1 cellular context compared by ENCODE assay signal in genomic region chr10:131897297-131897899, GRCh38.
TF ChIP-seq lines count a peak whose summit lies in the region.

No MANE protein-coding gene starts in this region.

TF ChIP-seq in K562, 482 proteins besides CTCF, POLR2A, EP300 and RAD21 (continued from another document):
- TF ChIP-seq ZBTB34 (CRISPR knock-in tag; IDR thresholded peaks at IDR 0.05) = no peak
- no peak for TF ChIP-seq TCF7L2 (IDR thresholded peaks at IDR 0.05; ENCODE audit: low read depth, low read length)
- no peak for TF ChIP-seq RERE (CRISPR knock-in tag; IDR thresholded peaks at IDR 0.05; ENCODE audit: borderline replicate concordance)
- no peak for TF ChIP-seq SREBF1 (IDR thresholded peaks at IDR 0.05; ENCODE audit: borderline replicate concordance, low read depth, low read length)
- peak; percentile 36; the same call in 1 of the 2 replicates for TF ChIP-seq ATF7 (IDR thresholded peaks at IDR 0.05)
- peak; percentile 85 for TF ChIP-seq RNF2 (IDR thresholded peaks at IDR 0.05)
- no peak for TF ChIP-seq ZNF140 (CRISPR knock-in tag; IDR thresholded peaks at IDR 0.05)
- no peak for TF ChIP-seq POU5F1 (IDR thresholded peaks at IDR 0.05; ENCODE audit: borderline replicate concordance, low read depth, low read length, partially characterized antibody)
- TF ChIP-seq SOX6 (IDR thresholded peaks at IDR 0.05) = peak; percentile 77
- no peak for TF ChIP-seq CGGBP1 (CRISPR knock-in tag; IDR thresholded peaks at IDR 0.05)
- no peak for TF ChIP-seq ZNF121 (CRISPR knock-in tag; conservative IDR thresholded peaks at IDR 0.05)
- no peak for TF ChIP-seq RBM17 (IDR thresholded peaks at IDR 0.05; ENCODE audit: borderline replicate concordance, low read depth, low read length)
- no peak for TF ChIP-seq NR2F6 (CRISPR knock-in tag; IDR thresholded peaks at IDR 0.05)
- TF ChIP-seq ELF2 (CRISPR knock-in tag; IDR thresholded peaks at IDR 0.05) = no peak
- no peak for TF ChIP-seq TOE1 (IDR thresholded peaks at IDR 0.05; ENCODE audit: borderline replicate concordance)
- no peak for TF ChIP-seq TOE1 (CRISPR knock-in tag; IDR thresholded peaks at IDR 0.05; ENCODE audit: borderline replicate concordance, low read depth)
- TF ChIP-seq FIP1L1 (IDR thresholded peaks at IDR 0.05; ENCODE audit: low read depth, low read length, poor library complexity, severe bottlenecking) = no peak
- 0 out of 2 replicates have a peak, but pooled peaks have one; percentile 33 for TF ChIP-seq ZBTB17 (CRISPR knock-in tag; IDR thresholded peaks at IDR 0.05)
- no peak for TF ChIP-seq KLF6 (CRISPR knock-in tag; IDR thresholded peaks at IDR 0.05; ENCODE audit: borderline replicate concordance)
- peak; percentile 66; the same call in 1 of the 2 replicates for TF ChIP-seq ERF (CRISPR knock-in tag; IDR thresholded peaks at IDR 0.05)
- no peak for TF ChIP-seq ZNF717 (CRISPR knock-in tag; IDR thresholded peaks at IDR 0.05)
- no peak for TF ChIP-seq TGIF2 (CRISPR knock-in tag; IDR thresholded peaks at IDR 0.05)
- TF ChIP-seq, protein P1, sequence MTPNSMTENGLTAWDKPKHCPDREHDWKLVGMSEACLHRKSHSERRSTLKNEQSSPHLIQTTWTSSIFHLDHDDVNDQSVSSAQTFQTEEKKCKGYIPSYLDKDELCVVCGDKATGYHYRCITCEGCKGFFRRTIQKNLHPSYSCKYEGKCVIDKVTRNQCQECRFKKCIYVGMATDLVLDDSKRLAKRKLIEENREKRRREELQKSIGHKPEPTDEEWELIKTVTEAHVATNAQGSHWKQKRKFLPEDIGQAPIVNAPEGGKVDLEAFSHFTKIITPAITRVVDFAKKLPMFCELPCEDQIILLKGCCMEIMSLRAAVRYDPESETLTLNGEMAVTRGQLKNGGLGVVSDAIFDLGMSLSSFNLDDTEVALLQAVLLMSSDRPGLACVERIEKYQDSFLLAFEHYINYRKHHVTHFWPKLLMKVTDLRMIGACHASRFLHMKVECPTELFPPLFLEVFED (CRISPR knock-in tag; conservative IDR thresholded peaks at IDR 0.05) = no peak
- TF ChIP-seq MEF2D (tag; conservative IDR thresholded peaks at IDR 0.05; ENCODE audit: low read depth) = no peak; the same call in 1 of the 2 replicates
- TF ChIP-seq HOXB6 (CRISPR knock-in tag; IDR thresholded peaks at IDR 0.05; ENCODE audit: borderline replicate concordance) = no peak
- no peak for TF ChIP-seq MXD1 (CRISPR knock-in tag; IDR thresholded peaks at IDR 0.05; ENCODE audit: borderline replicate concordance, poor library complexity, severe bottlenecking)
- TF ChIP-seq ZSCAN32 (CRISPR knock-in tag; IDR thresholded peaks at IDR 0.05) = no peak
- no peak for TF ChIP-seq FOXJ3 (CRISPR knock-in tag; IDR thresholded peaks at IDR 0.05)
- TF ChIP-seq SETDB1 (IDR thresholded peaks at IDR 0.05; ENCODE audit: low read length) = no peak
- no peak for TF ChIP-seq KLF10 (CRISPR knock-in tag; IDR thresholded peaks at IDR 0.05)
- TF ChIP-seq ELF1 (tag; IDR thresholded peaks at IDR 0.05) = 0 out of 2 replicates have a peak, but pooled peaks have one; percentile 11
- TF ChIP-seq TBL1XR1 (IDR thresholded peaks at IDR 0.05; ENCODE audit: low read length in 2 of 2) = peak; percentile 73 to 84; a peak in 3 of 4 replicates
- TF ChIP-seq ZBTB2 (IDR thresholded peaks at IDR 0.05) = no peak
- TF ChIP-seq ATF2 (CRISPR knock-in tag; IDR thresholded peaks at IDR 0.05) = no peak
- TF ChIP-seq ZNF384 (IDR thresholded peaks at IDR 0.05; ENCODE audit: low read depth, low read length) = no peak
- no peak for TF ChIP-seq ZNF134 (CRISPR knock-in tag; conservative IDR thresholded peaks at IDR 0.05)
- TF ChIP-seq KDM4B (IDR thresholded peaks at IDR 0.05; ENCODE audit: borderline replicate concordance in 2 of 2, low read depth in 1 of 2) = no peak; a peak in 1 of 4 replicates
- TF ChIP-seq, protein P2, sequence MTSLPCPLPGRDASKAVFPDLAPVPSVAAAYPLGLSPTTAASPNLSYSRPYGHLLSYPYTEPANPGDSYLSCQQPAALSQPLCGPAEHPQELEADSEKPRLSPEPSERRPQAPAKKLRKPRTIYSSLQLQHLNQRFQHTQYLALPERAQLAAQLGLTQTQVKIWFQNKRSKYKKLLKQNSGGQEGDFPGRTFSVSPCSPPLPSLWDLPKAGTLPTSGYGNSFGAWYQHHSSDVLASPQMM (CRISPR knock-in tag; IDR thresholded peaks at IDR 0.05) = no peak
- peak; percentile 35; the same call in 1 of the 2 replicates for TF ChIP-seq ZBTB7A (IDR thresholded peaks at IDR 0.05; ENCODE audit: borderline replicate concordance, control insufficient read depth, low read depth, low read length)
- TF ChIP-seq ETV6 (IDR thresholded peaks at IDR 0.05; ENCODE audit: borderline replicate concordance in 1 of 2, low read depth in 2 of 2, low read length in 1 of 2) = no peak
- TF ChIP-seq ETV6 (CRISPR knock-in tag; IDR thresholded peaks at IDR 0.05; ENCODE audit: borderline replicate concordance) = no peak
- TF ChIP-seq DNMT1 (IDR thresholded peaks at IDR 0.05) = no peak
- TF ChIP-seq GTF2E2 (tag; IDR thresholded peaks at IDR 0.05) = peak; percentile 39; the same call in 1 of the 2 replicates
- TF ChIP-seq SRSF7 (optimal IDR thresholded peaks at IDR 0.05; ENCODE audit: low read depth, low read length) = no peak
- TF ChIP-seq ZZZ3 (IDR thresholded peaks at IDR 0.05) = no peak
- TF ChIP-seq ARID3B (CRISPR knock-in tag; IDR thresholded peaks at IDR 0.05; ENCODE audit: borderline replicate concordance) = no peak
- TF ChIP-seq ZEB2 (IDR thresholded peaks at IDR 0.05) = no peak
- peak; percentile 51 to 56; a peak in 3 of 4 replicates for TF ChIP-seq KDM1A (IDR thresholded peaks at IDR 0.05)
- no peak for TF ChIP-seq EZH2 (IDR thresholded peaks at IDR 0.05; ENCODE audit: borderline replicate concordance, low read depth, low read length)
- TF ChIP-seq MXI1 (IDR thresholded peaks at IDR 0.05; ENCODE audit: low read depth, low read length) = no peak
- TF ChIP-seq JUND (IDR thresholded peaks at IDR 0.05; ENCODE audit: borderline replicate concordance, low read depth, low read length) = 0 out of 2 replicates have a peak, but pooled peaks have one; percentile 28
- TF ChIP-seq JUND (tag; IDR thresholded peaks at IDR 0.05; ENCODE audit: borderline replicate concordance, low read depth, low read length) = no peak; the same call in 2 of the 3 replicates
